In the genomic region with DNA sequence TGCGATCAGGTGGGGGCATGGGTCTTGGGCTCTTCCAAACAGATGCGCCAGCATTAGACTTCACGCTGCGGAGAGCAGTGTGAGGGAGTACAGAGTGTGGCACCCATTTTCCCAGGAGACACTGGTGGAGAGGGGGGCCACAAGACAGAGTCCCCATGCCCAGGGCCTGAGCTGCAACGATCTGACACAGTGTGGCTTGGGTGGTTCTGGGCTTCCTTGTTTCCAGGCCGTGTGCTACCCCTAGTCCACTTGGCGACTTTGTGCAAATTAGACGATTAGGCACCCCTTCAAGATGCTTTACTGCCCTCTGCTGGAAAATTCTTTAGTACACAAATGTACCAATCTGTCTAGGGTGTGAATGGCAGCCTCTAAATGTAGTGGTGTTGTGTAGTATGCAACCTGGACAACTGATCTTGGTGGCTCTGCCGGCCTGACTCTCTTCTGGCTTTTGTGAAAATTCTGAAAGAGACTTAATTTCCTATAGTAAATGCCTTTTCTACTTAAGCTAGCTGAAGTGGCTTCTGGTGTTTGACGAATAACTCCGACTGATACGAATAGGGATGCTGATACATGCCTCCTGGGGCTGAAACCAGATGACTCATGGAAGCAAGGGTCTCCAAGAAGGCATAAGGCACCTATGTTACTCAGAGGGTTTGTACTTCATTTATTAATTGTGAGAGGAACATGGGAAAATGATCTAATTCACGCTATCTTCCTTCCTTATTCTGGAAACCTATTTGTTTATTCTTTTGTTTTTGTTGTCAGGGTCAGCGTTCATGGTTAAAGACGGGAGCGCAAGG, we compare ENCODE assay signal across 2 cellular contexts.
TF ChIP-seq lines count a peak whose summit lies in the region.

No MANE protein-coding gene starts in this region.

TF ChIP-seq in IMR-90, 13 proteins besides CTCF, POLR2A, EP300 and RAD21 (continued from another document):
- no peak for TF ChIP-seq CEBPB (IDR thresholded peaks at IDR 0.05; ENCODE audit: low read depth, low read length)

TF ChIP-seq in K562, 482 proteins besides CTCF, POLR2A, EP300 and RAD21 (continued from another document):
- TF ChIP-seq SMC3 (conservative IDR thresholded peaks at IDR 0.05; ENCODE audit: insufficient read depth, low read depth, low read length) (peak; percentile 43; the same call in 1 of the 2 replicates), KDM4B (IDR thresholded peaks at IDR 0.05; ENCODE audit: borderline replicate concordance in 2 of 2, low read depth in 1 of 2) (no peak)
- TF ChIP-seq, protein P1, sequence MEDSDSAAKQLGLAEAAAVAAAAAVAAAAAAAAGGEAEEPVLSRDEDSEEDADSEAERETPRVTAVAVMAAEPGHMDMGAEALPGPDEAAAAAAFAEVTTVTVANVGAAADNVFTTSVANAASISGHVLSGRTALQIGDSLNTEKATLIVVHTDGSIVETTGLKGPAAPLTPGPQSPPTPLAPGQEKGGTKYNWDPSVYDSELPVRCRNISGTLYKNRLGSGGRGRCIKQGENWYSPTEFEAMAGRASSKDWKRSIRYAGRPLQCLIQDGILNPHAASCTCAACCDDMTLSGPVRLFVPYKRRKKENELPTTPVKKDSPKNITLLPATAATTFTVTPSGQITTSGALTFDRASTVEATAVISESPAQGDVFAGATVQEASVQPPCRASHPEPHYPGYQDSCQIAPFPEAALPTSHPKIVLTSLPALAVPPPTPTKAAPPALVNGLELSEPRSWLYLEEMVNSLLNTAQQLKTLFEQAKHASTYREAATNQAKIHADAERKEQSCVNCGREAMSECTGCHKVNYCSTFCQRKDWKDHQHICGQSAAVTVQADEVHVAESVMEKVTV (CRISPR knock-in tag; IDR thresholded peaks at IDR 0.05): peak; percentile 64; the same call in 1 of the 2 replicates
